In the genomic region with DNA sequence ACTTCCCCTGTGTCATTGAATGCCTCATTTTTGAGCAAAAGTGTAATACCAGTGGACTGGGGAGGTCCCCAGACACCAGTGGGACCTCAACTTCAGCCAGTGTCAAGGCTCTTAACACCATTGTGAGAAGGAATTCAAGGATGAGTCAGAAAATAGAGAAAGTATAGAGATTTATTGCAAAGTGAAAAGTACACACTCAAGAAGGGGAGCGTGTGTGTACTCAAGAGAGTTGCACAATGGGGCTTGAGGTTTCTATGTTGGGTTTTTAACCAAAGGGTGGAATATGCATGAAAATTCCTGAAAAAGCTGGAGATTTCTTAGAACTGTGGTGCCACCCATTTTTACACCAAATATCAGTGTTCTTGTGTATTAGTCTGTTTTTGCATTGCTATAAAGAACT, we compare ENCODE assay signal across 19 cellular contexts.
DNase-seq lines count a peak whose midpoint lies in the region; ATAC-seq, FAIRE-seq and TF ChIP-seq lines count a peak whose summit lies in the region.
"Had no signal": no experiment of that assay in that cellular context is flagged by ENCODE, and none has a peak within 500 bp of the region (broad histone marks: within the 10 kb centered on the region; RNA-seq: fewer than 3 reads in every experiment).

No MANE protein-coding gene starts in this region.

- H4K20me1 ChIP-seq in BLaER1 (no peaks in the 10 kb centered on the region), K562 (replicated peaks; ENCODE audit: control insufficient read depth, insufficient read depth, low read length) (peaks cover 7% of the 10 kb centered on the region)

- no peak for TF ChIP-seq POLR2A in K562 (conservative IDR thresholded peaks at IDR 0.05)

- no peaks in the 10 kb centered on the region for H3K27me3 ChIP-seq in BLaER1
- no peaks in the 10 kb centered on the region for H3K27me3 ChIP-seq in K562 (ENCODE audit: control insufficient read depth in 2 of 2, insufficient read depth in 2 of 2, low read length in 2 of 2)
- H3K27me3 ChIP-seq in lower lobe of right lung (ENCODE audit: low read depth): no peaks in the 10 kb centered on the region

- H3K27ac ChIP-seq in BLaER1 (no peak overlapping the region), K562 (ENCODE audit: extremely low read depth, low read depth, low read length) (no peak overlapping the region), lower lobe of right lung (no peak overlapping the region)
- H3K27ac ChIP-seq: SK-N-MC had no signal

- in situ Hi-C loops in K562 (cut with MboI): no loop called here

- H3K9me3 ChIP-seq in BLaER1: peaks cover 16% of the 10 kb centered on the region
- H3K9me3 ChIP-seq in K562 (replicated peaks; ENCODE audit: control insufficient read depth, insufficient read depth, low read depth, low read length): no peaks in the 10 kb centered on the region
- no peaks in the 10 kb centered on the region for H3K9me3 ChIP-seq in lower lobe of right lung
- peaks cover 6% of the 10 kb centered on the region for H3K9me3 ChIP-seq in mucosa of descending colon

- no peaks in the 10 kb centered on the region for H3K9me1 ChIP-seq in K562 (ENCODE audit: control insufficient read depth, insufficient read depth, low read length)

- TF ChIP-seq EP300 in K562 (IDR thresholded peaks at IDR 0.05; ENCODE audit: low read length): no peak

- H3K9ac ChIP-seq in BLaER1 (no peak overlapping the region), K562 (ENCODE audit: insufficient read depth in 1 of 2, low read depth in 2 of 2, low read length in 2 of 2) (no peak overlapping the region)

- CTCF ChIA-PET in K562 (lab: Yijun Ruan, JAX; ENCODE audit: low intra/inter-chr PET ratio): interaction anchor here (0.7 kb wide), 1 partner anchor 693 kb away, joined by 3 read pairs; no protein-coding TSS in a partner anchor

- no peak for FAIRE-seq in K562 (lab: Jason Lieb, UNC)
- FAIRE-seq: A204.1, GM12878, H1, HTR-8/SVneo had no signal

- H3K4me1 ChIP-seq in BLaER1 (peaks cover 53% of the 10 kb centered on the region), K562 (replicated peaks in 1 of 2; ENCODE audit: control insufficient read depth in 2 of 2, insufficient read depth in 2 of 2, low read length in 2 of 2) (peaks cover 0 to 13% of the 10 kb centered on the region in 2 experiments; a peak in 3 of 5 replicates), lower lobe of right lung (no peaks in the 10 kb centered on the region), mucosa of descending colon (ENCODE audit: low read depth) (no peaks in the 10 kb centered on the region)

- H2AFZ ChIP-seq in K562 (ENCODE audit: low read depth, low read length): no peak overlapping the region

- POLR2A ChIA-PET in K562 (lab: Yijun Ruan, JAX): interaction anchor here (4.5 kb wide), 1 partner anchor 13 kb away, joined by 57 read pairs; no protein-coding TSS in a partner anchor

- DNase-seq in NCI-H460 (ENCODE audit: extremely low read depth, low read depth) (peak; percentile 62), K562 (ENCODE audit: extremely low read depth in 1 of 4, low spot score in 3 of 4) (no peak), lower lobe of right lung (no peak), KG1 (lab: John Stamatoyannopoulos, UW) (no peak), mucosa of descending colon (no peak), NCI-H187 (lab: John Stamatoyannopoulos, UW) (no peak)
- DNase-seq: CD4-positive, alpha-beta T cell; COR-L47; DND-41; NCI-H2081 treated with DMSO at 0.1 percent for 48 hours; Right ventricle myocardium superior had no signal

- intact Hi-C loops in K562 (cut with micrococcal nuclease) (no loop called here), lower lobe of right lung (cut with DNase I) (no loop called here), mucosa of descending colon (cut with DNase I, micrococcal nuclease) (no loop called here)

- TF ChIP-seq CTCF in K562 (IDR thresholded peaks at IDR 0.05 in 2 of 3, conservative IDR thresholded peaks at IDR 0.05 in 1 of 3; ENCODE audit: insufficient read depth in 2 of 3, low read depth in 1 of 3, low read length in 3 of 3): no peak
- TF ChIP-seq CTCF in lower lobe of right lung (IDR thresholded peaks at IDR 0.05): no peak
- no peak for TF ChIP-seq CTCF in mucosa of descending colon (IDR thresholded peaks at IDR 0.05)

- BruUV-seq in K562 (replicated peaks; lab: Mats Ljungman, UMichigan): no TSS peak

- H3K36me3 ChIP-seq in BLaER1 (no peaks in the 10 kb centered on the region), K562 (ENCODE audit: control insufficient read depth, insufficient read depth, low read length) (no peaks in the 10 kb centered on the region), lower lobe of right lung (no peaks in the 10 kb centered on the region), mucosa of descending colon (ENCODE audit: low read depth) (no peaks in the 10 kb centered on the region)

- no peak for TF ChIP-seq RAD21 in K562 (CRISPR knock-in tag; conservative IDR thresholded peaks at IDR 0.05 in 1 of 2, IDR thresholded peaks at IDR 0.05 in 1 of 2)

- H3K4me2 ChIP-seq in BLaER1 (peak overlapping the region; percentile 81), K562 (ENCODE audit: insufficient read depth, low read length) (no peak overlapping the region)

- ATAC-seq in K562 (no peak), lower lobe of right lung (peak; percentile 41 to 76), mucosa of descending colon (no peak), GM21723 (IDR thresholded peaks at IDR 0.05; ENCODE audit: unreplicated experiment) (no peak)
- ATAC-seq: GM12878, HCT116 had no signal

- H3K4me3 ChIP-seq in BLaER1 (no peak overlapping the region), K562 (no peak overlapping the region), lower lobe of right lung (no peak overlapping the region), mucosa of descending colon (no peak overlapping the region)
- H3K4me3 ChIP-seq: GM12878, SK-N-MC had no signal

- WGBS in K562 (ENCODE audit: insufficient coverage, low coverage, missing lambda C conversion rate): 41% methylated on average over 1 of the region's 1 CpG

- no peaks in the 10 kb centered on the region for H3K79me2 ChIP-seq in K562 (ENCODE audit: control insufficient read depth, insufficient read depth, low read length)

TF ChIP-seq in K562, 482 proteins besides CTCF, POLR2A, EP300 and RAD21:
- TF ChIP-seq FOXA3 (CRISPR knock-in tag; conservative IDR thresholded peaks at IDR 0.05 in 1 of 2, IDR thresholded peaks at IDR 0.05 in 1 of 2) (peak in 1 of 2 experiments; percentile 26; a peak in 1 of 4 replicates), CEBPG (CRISPR knock-in tag; IDR thresholded peaks at IDR 0.05) (no peak), CEBPG (tag; conservative IDR thresholded peaks at IDR 0.05 in 1 of 2, IDR thresholded peaks at IDR 0.05 in 1 of 2) (peak; percentile 66 to 79), CBX8 (IDR thresholded peaks at IDR 0.05; ENCODE audit: borderline replicate concordance, extremely low read depth, low read depth, low read length, poor library complexity, severe bottlenecking) (no peak), CEBPB (tag; IDR thresholded peaks at IDR 0.05) (peak; percentile 65; the same call in 1 of the 2 replicates)

Comparison
In these comparisons a context has a peak if more than half of its experiments do, and no peak if none do; other contexts are left out.
1. ATAC-seq: peak in lower lobe of right lung (2 of 2); none in K562 (single experiment), mucosa of descending colon (single experiment) and GM21723 (single experiment).